30 cellular contexts compared by ENCODE assay signal in genomic region chr7:88027724-88028123, GRCh38.
"Had no signal": no experiment of that assay in that cellular context is flagged by ENCODE, and none has a peak within 500 bp of the region (broad histone marks: within the 10 kb centered on the region; RNA-seq: fewer than 3 reads in every experiment).

No MANE protein-coding gene starts in this region.

- H3K27me3 Mint-ChIP-seq: naive thymus-derived CD8-positive, alpha-beta T cell; natural killer cell treated with Interleukin-12 subunit alpha and Interleukin-12 subunit beta and Interleukin-15 and Interleukin-18, amount 100 ng/mL, for 72 hours; stimulated activated naive CD8-positive, alpha-beta T cell treated with anti-CD3 and anti-CD28 coated beads, Interleukin-15, amount 100 ng/mL, for 72 hours; type B pancreatic cell had no signal

- H3K27ac Mint-ChIP-seq: naive thymus-derived CD8-positive, alpha-beta T cell; natural killer cell treated with Interleukin-12 subunit alpha and Interleukin-12 subunit beta and Interleukin-15 and Interleukin-18, amount 100 ng/mL, for 72 hours; nephron progenitor cell; stimulated activated memory B cell treated with anti-CD40 and anti-IgM and Interleukin-4, amounts not matched to agents 10 μg/mL and 1 μg/mL and 100 μg/mL, for 72 hours; type B pancreatic cell had no signal

- H3K36me3 ChIP-seq: neutrophil, pancreas, right lobe of liver, sigmoid colon, suprapubic skin, tibial artery, upper lobe of right lung, uterus had no signal

- DNase-seq: naive thymus-derived CD8-positive, alpha-beta T cell; nephron progenitor cell; nucleus accumbens; pancreas; psoas muscle; right cardiac atrium; right lobe of liver; sigmoid colon; spleen; stimulated activated CD4-positive, alpha-beta T cell treated with anti-CD3 and anti-CD28 coated beads, Interleukin-12 subunit alpha, Interleukin-12 subunit beta, amount 100 ng/mL, for 4 hours; stimulated activated CD4-positive, alpha-beta T cell treated with anti-CD3 and anti-CD28 coated beads, Interleukin-1b, Interleukin-23, amount 100 ng/mL, for 48 hours; stimulated activated CD4-positive, alpha-beta T cell treated with anti-CD3 and anti-CD28 coated beads, Interleukin-4, amount 100 ng/mL, for 1 hour; stimulated activated CD4-positive, alpha-beta T cell treated with anti-CD3 and anti-CD28 coated beads, Interleukin-4, amount 100 ng/mL, for 4 hours; stimulated activated CD8-positive, alpha-beta memory T cell treated with anti-CD3 and anti-CD28 coated beads, Interleukin-4, amount 100 ng/mL, for 48 hours; stimulated activated naive CD4-positive, alpha-beta T cell; stimulated activated naive CD8-positive, alpha-beta T cell treated with anti-CD3 and anti-CD28 coated beads, Interleukin-15, amount 100 ng/mL, for 72 hours; stimulated activated naive CD8-positive, alpha-beta T cell treated with anti-CD3 and anti-CD28 coated beads, Interleukin-15, Interleukin-2, amounts not matched to agents 100 U/mL and 50 U/mL, for 24 hours; substantia nigra; testis; tibial artery; transverse colon; upper lobe of right lung; uterus had no signal

- H3K27me3 ChIP-seq: neutrophil, pancreas, right lobe of liver, sigmoid colon, spleen, suprapubic skin, testis, tibial artery, transverse colon, upper lobe of right lung, uterus had no signal

- H3K9me3 ChIP-seq: pancreas, right lobe of liver, testis, upper lobe of right lung, uterus had no signal

- ATAC-seq: naive thymus-derived CD8-positive, alpha-beta T cell; natural killer cell treated with Interleukin-12 subunit alpha and Interleukin-12 subunit beta and Interleukin-15 and Interleukin-18, amount 100 ng/mL, for 72 hours; pancreas; psoas muscle; right cardiac atrium; right lobe of liver; stimulated activated memory B cell treated with anti-CD40 and anti-IgM and Interleukin-4, amounts not matched to agents 10 μg/mL and 1 μg/mL and 100 μg/mL, for 72 hours; stimulated activated naive CD8-positive, alpha-beta T cell treated with anti-CD3 and anti-CD28 coated beads, Interleukin-15, amount 100 ng/mL, for 72 hours; stimulated activated naive CD8-positive, alpha-beta T cell treated with anti-CD3 and anti-CD28 coated beads, Interleukin-15, Interleukin-2, amounts not matched to agents 100 U/mL and 50 U/mL, for 24 hours; upper lobe of right lung had no signal

- H3K27ac ChIP-seq: neutrophil, pancreas, psoas muscle, right lobe of liver, sigmoid colon, spleen, suprapubic skin, testis, tibial artery, transverse colon, upper lobe of right lung, uterus had no signal

- H3K4me1 ChIP-seq: pancreas, psoas muscle, right lobe of liver, sigmoid colon, spleen, suprapubic skin, testis, tibial artery, transverse colon, upper lobe of right lung, uterus had no signal

- H3K4me2 ChIP-seq: smooth muscle cell had no signal

- H3K4me3 ChIP-seq: pancreas, psoas muscle, right lobe of liver, sigmoid colon, smooth muscle cell, spleen, suprapubic skin, testis, tibial artery, transverse colon, upper lobe of right lung, uterus had no signal

- H3K4me1 Mint-ChIP-seq: naive thymus-derived CD8-positive, alpha-beta T cell; nephron progenitor cell; neural crest cell; stimulated activated memory B cell treated with anti-CD40 and anti-IgM and Interleukin-4, amounts not matched to agents 10 μg/mL and 1 μg/mL and 100 μg/mL, for 72 hours; stimulated activated naive CD8-positive, alpha-beta T cell treated with anti-CD3 and anti-CD28 coated beads, Interleukin-15, amount 100 ng/mL, for 72 hours had no signal

- H3K4me3 Mint-ChIP-seq: naive thymus-derived CD8-positive, alpha-beta T cell; natural killer cell treated with Interleukin-12 subunit alpha and Interleukin-12 subunit beta and Interleukin-15 and Interleukin-18, amount 100 ng/mL, for 72 hours; nephron progenitor cell; neural crest cell; stimulated activated memory B cell treated with anti-CD40 and anti-IgM and Interleukin-4, amounts not matched to agents 10 μg/mL and 1 μg/mL and 100 μg/mL, for 72 hours; stimulated activated naive CD8-positive, alpha-beta T cell treated with anti-CD3 and anti-CD28 coated beads, Interleukin-15, amount 100 ng/mL, for 72 hours; type B pancreatic cell had no signal
